Comparison of ENCODE assay signal across 12 cellular contexts in the genomic region with DNA sequence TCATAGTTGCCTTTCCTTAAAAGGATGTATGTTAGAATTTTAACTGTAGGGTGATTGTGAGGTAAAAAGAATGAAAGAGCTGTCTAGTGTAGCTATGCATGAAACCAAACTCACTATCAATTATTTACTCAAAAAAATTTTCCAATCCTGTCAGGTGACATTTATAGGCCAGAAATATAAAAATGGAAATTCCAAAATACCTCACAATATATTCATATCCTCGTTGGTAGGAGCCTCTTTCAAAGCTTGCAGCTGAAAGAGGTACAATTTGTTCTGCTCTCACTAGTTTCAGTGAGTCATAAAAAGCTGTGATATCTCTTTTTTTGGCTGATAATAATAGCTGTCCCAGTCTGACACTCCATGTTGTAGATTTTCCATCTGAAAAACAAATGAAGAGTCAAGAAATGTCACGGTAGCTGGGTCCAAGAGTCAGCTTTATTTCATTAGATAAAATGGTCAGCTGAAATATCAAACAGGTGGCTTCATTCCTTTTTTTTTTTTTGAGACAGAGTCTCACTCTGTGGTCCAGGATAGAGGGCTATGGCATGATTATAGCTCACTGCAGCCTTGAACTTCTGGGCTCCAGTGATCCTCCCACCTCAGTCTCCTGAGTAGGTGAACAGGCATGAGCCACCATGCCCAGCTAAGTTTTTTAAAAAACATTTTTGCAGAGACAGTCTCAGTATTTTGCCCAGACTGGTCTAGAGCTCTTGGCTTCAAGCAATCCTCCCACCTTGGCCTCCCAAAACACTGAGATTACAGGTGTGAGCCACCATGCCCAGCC. TPM values are rescaled to one million over a fixed set of nuclear protein-coding genes. Genes with fewer than 3 reads are reported as not detected.
DNase-seq lines count a peak whose midpoint lies in the region; ATAC-seq and TF ChIP-seq lines count a peak whose summit lies in the region.
"Had no signal": no experiment of that assay in that cellular context is flagged by ENCODE, and none has a peak within 500 bp of the region (broad histone marks: within the 10 kb centered on the region; RNA-seq: fewer than 3 reads in every experiment).

No MANE protein-coding gene starts in this region.

- no peak for TF ChIP-seq CTCF in activated B cell treated with CpG ODN at 0.5 μM for 24 hours (IDR thresholded peaks at IDR 0.05)
- no peak for TF ChIP-seq CTCF in omental fat pad (IDR thresholded peaks at IDR 0.05)
- no peak for TF ChIP-seq CTCF in lower leg skin (IDR thresholded peaks at IDR 0.05)

- H3K36me3 Mint-ChIP-seq in activated B cell treated with CpG ODN at 0.5 μM for 24 hours (ENCODE audit: low read depth), result peaks cover 71% of the 10 kb centered on the region
- peaks cover 54% of the 10 kb centered on the region for H3K36me3 Mint-ChIP-seq in activated CD4-positive, alpha-beta T cell treated with anti-CD3 and anti-CD28 coated beads, Interleukin-2, amount 10 ng/mL, durations not matched to agents 7 days and 5 days (ENCODE audit: low read depth)

- H3K27me3 Mint-ChIP-seq in activated B cell treated with CpG ODN at 0.5 μM for 24 hours, result no peaks in the 10 kb centered on the region
- no peaks in the 10 kb centered on the region for H3K27me3 Mint-ChIP-seq in activated CD4-positive, alpha-beta T cell treated with anti-CD3 and anti-CD28 coated beads, Interleukin-2, amount 10 ng/mL, durations not matched to agents 7 days and 5 days
- H3K27me3 Mint-ChIP-seq: IgD-negative memory B cell had no signal

- H3K9me3 Mint-ChIP-seq in activated B cell treated with CpG ODN at 0.5 μM for 24 hours, result no peaks in the 10 kb centered on the region
- no peaks in the 10 kb centered on the region for H3K9me3 Mint-ChIP-seq in activated CD4-positive, alpha-beta T cell treated with anti-CD3 and anti-CD28 coated beads, Interleukin-2, amount 10 ng/mL, durations not matched to agents 7 days and 5 days
- H3K9me3 Mint-ChIP-seq: IgD-negative memory B cell, nephron had no signal

- CTCF ChIA-PET in activated B cell treated with CpG ODN at 0.5 μM for 24 hours (lab: Charles Lee), result no interaction called here
- CTCF ChIA-PET in activated CD4-positive, alpha-beta T cell treated with anti-CD3 and anti-CD28 coated beads, Interleukin-2, amount 10 ng/mL, durations not matched to agents 7 days and 5 days (lab: Charles Lee), result interaction anchor here (0.5 to 1.0 kb wide), 5 partner anchors 12 to 638 kb away, joined by 3 read pairs; no protein-coding TSS in a partner anchor

- H3K27ac Mint-ChIP-seq in activated B cell treated with CpG ODN at 0.5 μM for 24 hours, result no peak overlapping the region
- no peak overlapping the region for H3K27ac Mint-ChIP-seq in activated CD4-positive, alpha-beta T cell treated with anti-CD3 and anti-CD28 coated beads, Interleukin-2, amount 10 ng/mL, durations not matched to agents 7 days and 5 days
- H3K27ac Mint-ChIP-seq: IgD-negative memory B cell, nephron had no signal

- no peak overlapping the region for H3K4me3 ChIP-seq in lower leg skin (ENCODE audit: low read depth, poor library complexity, severe bottlenecking)

- DNase-seq in activated B cell treated with CpG ODN at 0.5 μM for 24 hours, result no peak
- peak; percentile 64 for DNase-seq in kidney tubule cell (ENCODE audit: low spot score)
- no peak for DNase-seq in Right ventricle myocardium inferior (ENCODE audit: missing footprints)
- no peak for DNase-seq in omental fat pad (ENCODE audit: low spot score)
- DNase-seq in lower leg skin (ENCODE audit: low spot score in 2 of 2), result no peak
- DNase-seq in activated CD4-positive, alpha-beta T cell treated with anti-CD3 and anti-CD28 coated beads, Interleukin-2, amount 10 ng/mL, durations not matched to agents 7 days and 5 days, result no peak
- DNase-seq: activated naive CD4-positive, alpha-beta T cell treated with Interleukin-2 at 50 U/mL for 16 hours; NCI-H2081 had no signal

- 63 to 73% methylated on average over 2 of the region's 2 CpGs for WGBS in lower leg skin, 2 donors

- POLR2A ChIA-PET in activated B cell treated with CpG ODN at 0.5 μM for 24 hours (lab: Charles Lee), result interaction anchor here (0.7 kb wide), 1 partner anchor 81 kb away, joined by 3 read pairs; no protein-coding TSS in a partner anchor
- POLR2A ChIA-PET in activated CD4-positive, alpha-beta T cell treated with anti-CD3 and anti-CD28 coated beads, Interleukin-2, amount 10 ng/mL, durations not matched to agents 7 days and 5 days (lab: Charles Lee), result interaction anchor here (0.6 kb wide), 1 partner anchor 80 kb away, joined by 3 read pairs; the partner anchor contains the start of gene ATR

- no peak overlapping the region for H3K4me3 Mint-ChIP-seq in activated B cell treated with CpG ODN at 0.5 μM for 24 hours
- no peak overlapping the region for H3K4me3 Mint-ChIP-seq in activated CD4-positive, alpha-beta T cell treated with anti-CD3 and anti-CD28 coated beads, Interleukin-2, amount 10 ng/mL, durations not matched to agents 7 days and 5 days
- H3K4me3 Mint-ChIP-seq: IgD-negative memory B cell, nephron had no signal

- ATAC-seq in GM18867 (IDR thresholded peaks at IDR 0.05; ENCODE audit: unreplicated experiment) (peak; percentile 45), HG02571 (IDR thresholded peaks at IDR 0.05; ENCODE audit: unreplicated experiment) (peak; percentile 59), activated B cell treated with CpG ODN at 0.5 μM for 24 hours (ENCODE audit: low read depth) (peak; percentile 10), Right ventricle myocardium inferior (no peak), omental fat pad (ENCODE audit: low FRiP score) (no peak)

- intact Hi-C loops in activated B cell treated with CpG ODN at 0.5 μM for 24 hours (cut with micrococcal nuclease) (no loop called here), Right ventricle myocardium inferior (cut with DNase I) (no loop called here), lower leg skin (cut with DNase I; ENCODE audit: low total_unique reads) (no loop called here)

- H3K4me1 Mint-ChIP-seq in activated B cell treated with CpG ODN at 0.5 μM for 24 hours, result peaks cover 4% of the 10 kb centered on the region
- no peaks in the 10 kb centered on the region for H3K4me1 Mint-ChIP-seq in activated CD4-positive, alpha-beta T cell treated with anti-CD3 and anti-CD28 coated beads, Interleukin-2, amount 10 ng/mL, durations not matched to agents 7 days and 5 days

- TF ChIP-seq POLR2A in lower leg skin (IDR thresholded peaks at IDR 0.05), result no peak

RNA-seq across cellular contexts. Expression of gene XRN1, which starts 50.8 kb away (rescaled TPM):
- total RNA-seq in activated B cell treated with CpG ODN at 0.5 μM for 24 hours (55.0 and 63.0 TPM in 2 replicates), Right ventricle myocardium inferior (13.2 TPM), omental fat pad (10 to 100 TPM; 30.7 to 63.1 (median 35.2) TPM), lower leg skin (10 to 100 TPM; 32.0 to 43.8 (median 35.6) TPM)
- total RNA-seq in activated CD4-positive, alpha-beta T cell treated with anti-CD3 and anti-CD28 coated beads, Interleukin-2, amount 10 ng/mL, durations not matched to agents 7 days and 5 days, result 100 to 1,000 TPM in 1 of 2 experiments, 10 to 100 TPM in 1; 77.8 to 109 TPM

Comparison
In these comparisons a context has a peak if more than half of its experiments do, and no peak if none do; other contexts are left out.
1. ATAC-seq: peak in GM18867 (single experiment), HG02571 (single experiment) and activated B cell treated with CpG ODN at 0.5 μM for 24 hours (single experiment); none in Right ventricle myocardium inferior (single experiment) and omental fat pad (single experiment).